Comparison of ENCODE assay signal across 8 cellular contexts in genomic region chr13:29125145-29125933, GRCh38.
DNase-seq lines count a peak whose midpoint lies in the region; ATAC-seq and TF ChIP-seq lines count a peak whose summit lies in the region.

No MANE protein-coding gene starts in this region.

- CTCF ChIA-PET in activated CD4-positive, alpha-beta memory T cell treated with anti-CD3 and anti-CD28 coated beads for 36 hours (lab: Charles Lee): interaction anchor here (1.2 kb wide), 1 partner anchor 21 kb away, joined by 3 read pairs; no protein-coding TSS in a partner anchor

- peaks cover 19% of the 10 kb centered on the region for H3K4me1 Mint-ChIP-seq in activated CD4-positive, alpha-beta memory T cell treated with anti-CD3 and anti-CD28 coated beads for 36 hours (ENCODE audit: low read depth)

- no peak for TF ChIP-seq CTCF in GM06990 (IDR thresholded peaks at IDR 0.05; ENCODE audit: insufficient read depth, low read length, poor library complexity, severe bottlenecking)

- H3K27ac Mint-ChIP-seq in activated CD4-positive, alpha-beta memory T cell treated with anti-CD3 and anti-CD28 coated beads for 36 hours: peak overlapping the region; percentile 80

- no peaks in the 10 kb centered on the region for H3K9me3 Mint-ChIP-seq in activated CD4-positive, alpha-beta memory T cell treated with anti-CD3 and anti-CD28 coated beads for 36 hours

- peak overlapping the region; percentile 19 for H3K4me3 ChIP-seq in GM06990 (replicated peaks; ENCODE audit: low read depth, low read length)

- H3K27me3 ChIP-seq in GM06990 (replicated peaks; ENCODE audit: control insufficient read depth, insufficient read depth, low read length): no peaks in the 10 kb centered on the region

- POLR2A ChIA-PET in activated CD4-positive, alpha-beta memory T cell treated with anti-CD3 and anti-CD28 coated beads for 36 hours (lab: Charles Lee): interaction anchor here (1.2 kb wide), 1 partner anchor 44 kb away, joined by 3 read pairs; no protein-coding TSS in a partner anchor

- ATAC-seq in HG02973 (IDR thresholded peaks at IDR 0.05; ENCODE audit: unreplicated experiment): peak; percentile 64

- H3K27me3 Mint-ChIP-seq in activated CD4-positive, alpha-beta memory T cell treated with anti-CD3 and anti-CD28 coated beads for 36 hours: no peaks in the 10 kb centered on the region

- peak; percentile 23 for DNase-seq in GM06990 (ENCODE audit: extremely low read depth, insufficient read length)
- peak; percentile 2 for DNase-seq in GM19240 (ENCODE audit: insufficient read length, low spot score)
- DNase-seq in activated CD4-positive, alpha-beta memory T cell treated with anti-CD3 and anti-CD28 coated beads for 36 hours: no peak
- DNase-seq in activated gamma-delta T cell (lab: John Stamatoyannopoulos, UW): no peak
- DNase-seq in amygdala (lab: John Stamatoyannopoulos, UW): no peak
- DNase-seq in NCI-H82 treated with DMSO at 0.1 percent for 48 hours (lab: John Stamatoyannopoulos, UW; ENCODE audit: unreplicated experiment): no peak
- DNase-seq in amniotic stem cell (lab: John Stamatoyannopoulos, UW): no peak

- no peaks in the 10 kb centered on the region for H3K36me3 ChIP-seq in GM06990 (ENCODE audit: control insufficient read depth, insufficient read depth, low read length)

- H3K36me3 Mint-ChIP-seq in activated CD4-positive, alpha-beta memory T cell treated with anti-CD3 and anti-CD28 coated beads for 36 hours: no peaks in the 10 kb centered on the region

- intact Hi-C loops in activated CD4-positive, alpha-beta memory T cell treated with anti-CD3 and anti-CD28 coated beads for 36 hours (cut with micrococcal nuclease): loop anchor here (5.0 to 10.0 kb wide), 3 partner anchors 468 to 1019 kb away; partner anchors contain the start of gene POMP

- peak overlapping the region; percentile 21 for H3K4me3 Mint-ChIP-seq in activated CD4-positive, alpha-beta memory T cell treated with anti-CD3 and anti-CD28 coated beads for 36 hours

Comparison
In these comparisons a context has a peak if more than half of its experiments do, and no peak if none do; other contexts are left out.
1. DNase-seq: peak in GM06990 (single experiment) and GM19240 (single experiment); none in activated CD4-positive, alpha-beta memory T cell treated with anti-CD3 and anti-CD28 coated beads for 36 hours (single experiment), activated gamma-delta T cell (single experiment), amygdala (0 of 56), NCI-H82 treated with DMSO at 0.1 percent for 48 hours (single experiment) and amniotic stem cell (single experiment).